In genomic region chr10:72001026-72001380, GRCh38 we compare ENCODE assay signal across 14 cellular contexts. TPM values are rescaled to one million over a fixed set of nuclear protein-coding genes. Genes with fewer than 3 reads are reported as not detected.
A peak's percentile ranks its signal among the peaks of the same experiment; 100 is the strongest.
DNase-seq lines count a peak whose midpoint lies in the region; ATAC-seq and TF ChIP-seq lines count a peak whose summit lies in the region.
"Had no signal": no experiment of that assay in that cellular context is flagged by ENCODE, and none has a peak within 500 bp of the region (broad histone marks: within the 10 kb centered on the region; RNA-seq: fewer than 3 reads in every experiment).

No MANE protein-coding gene starts in this region.

- peaks cover 88% of the 10 kb centered on the region for H3K79me2 ChIP-seq in mammary epithelial cell (ENCODE audit: insufficient read depth, low read length)

- BruUV-seq in MCF 10A (replicated peaks; lab: Mats Ljungman, UMichigan) (no TSS peak), mammary epithelial cell (replicated peaks; lab: Mats Ljungman, UMichigan) (no TSS peak)

- H3K36me3 Mint-ChIP-seq in MCF 10A (ENCODE audit: insufficient read depth, unreplicated experiment) (peaks cover 12% of the 10 kb centered on the region), osteocyte (ENCODE audit: unreplicated experiment) (no peaks in the 10 kb centered on the region)

- intact Hi-C loops in MCF 10A (cut with micrococcal nuclease) (no loop called here), mammary epithelial cell (cut with micrococcal nuclease) (no loop called here), Right ventricle myocardium superior (cut with DNase I) (no loop called here), uterus (cut with DNase I; ENCODE audit: low total_unique reads) (no loop called here)

- H3K27ac Mint-ChIP-seq in MCF 10A (ENCODE audit: low read depth, unreplicated experiment) = peak overlapping the region; percentile 82
- H3K27ac Mint-ChIP-seq in osteocyte (ENCODE audit: unreplicated experiment) = peak overlapping the region; percentile 99
- H3K27ac Mint-ChIP-seq: T-helper 1 cell treated with Interleukin-12 subunit alpha and Interleukin-12 subunit beta and Interleukin-4 antibody, amounts not matched to agents 30 μg/mL and 1 μg/mL, for 36 hours had no signal

- TF ChIP-seq POLR2A in uterus (IDR thresholded peaks at IDR 0.05) = no peak

- H3K4me1 ChIP-seq in mammary epithelial cell (ENCODE audit: insufficient read depth, low read length) (peaks cover 42% of the 10 kb centered on the region), uterus (peaks cover 23 to 37% of the 10 kb centered on the region in 2 donors)
- H3K4me1 ChIP-seq: right lobe of liver had no signal

- 86% methylated on average over 3 of the region's 4 CpGs for WGBS in mammary epithelial cell (ENCODE audit: low coverage, missing lambda C conversion rate)

- H3K4me2 ChIP-seq in mammary epithelial cell (ENCODE audit: insufficient read depth, low read depth, low read length) = no peak overlapping the region

- H3K9me3 Mint-ChIP-seq in MCF 10A (ENCODE audit: unreplicated experiment) = no peaks in the 10 kb centered on the region
- no peaks in the 10 kb centered on the region for H3K9me3 Mint-ChIP-seq in osteocyte (ENCODE audit: unreplicated experiment)
- H3K9me3 Mint-ChIP-seq: T-helper 1 cell treated with Interleukin-12 subunit alpha and Interleukin-12 subunit beta and Interleukin-4 antibody, amounts not matched to agents 30 μg/mL and 1 μg/mL, for 36 hours had no signal

- no peaks in the 10 kb centered on the region for H3K9me3 ChIP-seq in mammary epithelial cell (replicated peaks; ENCODE audit: insufficient read depth, low read length)
- no peaks in the 10 kb centered on the region for H3K9me3 ChIP-seq in uterus
- H3K9me3 ChIP-seq: right lobe of liver had no signal

- H3K9ac ChIP-seq in mammary epithelial cell (ENCODE audit: insufficient read depth, low read length) = no peak overlapping the region

- DNase-seq in MCF 10A (ENCODE audit: unreplicated experiment) (no peak), mammary epithelial cell (no peak), Right ventricle myocardium superior (peak; percentile 54), osteocyte (ENCODE audit: extremely low spot score, unreplicated experiment) (no peak), uterus (no peak), SW480 (ENCODE audit: low spot score) (no peak), NCI-H1417 (lab: John Stamatoyannopoulos, UW) (no peak)
- DNase-seq: 8988T; activated CD4-positive, alpha-beta T cell treated with anti-CD3 and anti-CD28 coated beads, Interleukin-2, amount 50 U/mL, for 4 hours; right lobe of liver had no signal

- H3K36me3 ChIP-seq in mammary epithelial cell (ENCODE audit: insufficient read depth, low read length) (peaks cover 8% of the 10 kb centered on the region), uterus (no peaks in the 10 kb centered on the region)
- H3K36me3 ChIP-seq: right lobe of liver had no signal

- H2AFZ ChIP-seq in mammary epithelial cell (ENCODE audit: low read depth, low read length) = no peak overlapping the region

- TF ChIP-seq CTCF in MCF 10A (IDR thresholded peaks at IDR 0.05; ENCODE audit: unreplicated experiment) = no peak
- TF ChIP-seq CTCF in mammary epithelial cell (conservative IDR thresholded peaks at IDR 0.05 in 1 of 2, IDR thresholded peaks at IDR 0.05 in 1 of 2; ENCODE audit: extremely low read depth in 1 of 2, insufficient read depth in 1 of 2, low read depth in 1 of 2, low read length in 2 of 2) = no peak
- no peak for TF ChIP-seq CTCF in osteocyte (IDR thresholded peaks at IDR 0.05)
- TF ChIP-seq CTCF in uterus (IDR thresholded peaks at IDR 0.05) = no peak

- H3K4me1 Mint-ChIP-seq in MCF 10A (ENCODE audit: insufficient read depth, unreplicated experiment) = peaks cover 42% of the 10 kb centered on the region
- H3K4me1 Mint-ChIP-seq in osteocyte (ENCODE audit: unreplicated experiment) = peaks cover 62% of the 10 kb centered on the region

- in situ Hi-C loops in mammary epithelial cell (cut with MboI; ENCODE audit: low sequenced_read_pairs in 2 of 2) = no loop called here

- ATAC-seq in Right ventricle myocardium superior (ENCODE audit: poor library complexity) = peak; percentile 46
- ATAC-seq in HG02610 (IDR thresholded peaks at IDR 0.05; ENCODE audit: unreplicated experiment) = no peak
- ATAC-seq: esophagus mucosa had no signal

- POLR2A ChIA-PET in MCF 10A (lab: Yijun Ruan, JAX) = interaction anchor here (0.6 to 1.2 kb wide), 3 partner anchors 25 to 95 kb away, joined by 3 read pairs; no protein-coding TSS in a partner anchor

- H3K27me3 Mint-ChIP-seq in MCF 10A (ENCODE audit: insufficient read depth, unreplicated experiment) (no peaks in the 10 kb centered on the region), osteocyte (ENCODE audit: unreplicated experiment) (no peaks in the 10 kb centered on the region)

- H3K4me3 Mint-ChIP-seq in MCF 10A (ENCODE audit: unreplicated experiment) = no peak overlapping the region
- H3K4me3 Mint-ChIP-seq in osteocyte (ENCODE audit: unreplicated experiment) = peak overlapping the region; percentile 38
- H3K4me3 Mint-ChIP-seq: T-helper 1 cell treated with Interleukin-12 subunit alpha and Interleukin-12 subunit beta and Interleukin-4 antibody, amounts not matched to agents 30 μg/mL and 1 μg/mL, for 36 hours had no signal

- H3K4me3 ChIP-seq in mammary epithelial cell (replicated peaks in 1 of 3; ENCODE audit: insufficient read depth in 1 of 3, low read depth in 2 of 3, low read length in 3 of 3) = no peak overlapping the region
- no peak overlapping the region for H3K4me3 ChIP-seq in uterus
- H3K4me3 ChIP-seq: right lobe of liver had no signal

- dilution Hi-C loops in mammary epithelial cell (cut with HindIII; ENCODE audit: low sequenced_read_pairs) = no loop called here

- CTCF ChIA-PET in MCF 10A (lab: Yijun Ruan, JAX) = interaction anchor here (0.7 to 2.5 kb wide), 3 partner anchors 10 to 1551 kb away, joined by 3 to 6 read pairs (median 5); no protein-coding TSS in a partner anchor
- CTCF ChIA-PET in mammary epithelial cell (lab: Charles Lee; ENCODE audit: low non-redundant PET) = no interaction called here

- no peaks in the 10 kb centered on the region for H3K27me3 ChIP-seq in mammary epithelial cell (ENCODE audit: insufficient read depth, low read length)
- no peaks in the 10 kb centered on the region for H3K27me3 ChIP-seq in uterus
- H3K27me3 ChIP-seq: right lobe of liver had no signal

- no peaks in the 10 kb centered on the region for H4K20me1 ChIP-seq in mammary epithelial cell (ENCODE audit: insufficient read depth, low read length)

- H3K27ac ChIP-seq in mammary epithelial cell (ENCODE audit: insufficient read depth, low read depth, low read length) (no peak overlapping the region), uterus (peak overlapping the region; percentile 88 to 92)
- H3K27ac ChIP-seq: right lobe of liver had no signal

RNA-seq across cellular contexts. Expression of gene CHST3, which starts 36.8 kb away (rescaled TPM):
- total RNA-seq in MCF 10A (2022) = 28.7 and 29.3 TPM in 2 replicates
- total RNA-seq in mammary epithelial cell = 10 to 100 TPM; 32.4 to 85.0 TPM
- 18.1 TPM for polyA plus RNA-seq in mammary epithelial cell
- 35.7 TPM for polyA minus RNA-seq in mammary epithelial cell
- total RNA-seq in Right ventricle myocardium superior = 15.4 TPM
- total RNA-seq in osteocyte = 35.0 and 40.9 TPM in 2 replicates
- 10 to 100 TPM; 12.3 to 44.7 (median 28.1) TPM for total RNA-seq in uterus
- total RNA-seq: OCI-LY7 had no signal
